ENCODE assay signal across 19 cellular contexts in genomic region chr1:10065760-10066159, GRCh38. TPM values are rescaled to one million over a fixed set of nuclear protein-coding genes. Genes with fewer than 3 reads are reported as not detected.
DNase-seq lines count a peak whose midpoint lies in the region; ATAC-seq and TF ChIP-seq lines count a peak whose summit lies in the region.
"Had no signal": no experiment of that assay in that cellular context is flagged by ENCODE, and none has a peak within 500 bp of the region (broad histone marks: within the 10 kb centered on the region; RNA-seq: fewer than 3 reads in every experiment).

No MANE protein-coding gene starts in this region.

- no peak overlapping the region for H3K4me3 Mint-ChIP-seq in chondrocyte (ENCODE audit: unreplicated experiment)
- H3K4me3 Mint-ChIP-seq in glutamatergic neuron (ENCODE audit: unreplicated experiment), result no peak overlapping the region
- H3K4me3 Mint-ChIP-seq: activated naive CD8-positive, alpha-beta T cell; activated T-helper 1 cell treated with anti-CD3 and anti-CD28 coated beads, Interleukin-12 subunit alpha, Interleukin-12 subunit beta, Interleukin-2, Interleukin-4 antibody, amounts not matched to agents 30 ng/mL and 10 ng/mL and 1 ng/mL, durations not matched to agents 14 hours and 24 hours and 36 hours; brain; CD4-positive, CD25-positive, alpha-beta regulatory T cell; stimulated activated naive CD8-positive, alpha-beta T cell treated with anti-CD3 and anti-CD28 coated beads, Interleukin-15, amount 100 ng/mL, for 72 hours had no signal

- ATAC-seq in Right ventricle myocardium superior (ENCODE audit: poor library complexity) (no peak), HG03108 (IDR thresholded peaks at IDR 0.05; ENCODE audit: unreplicated experiment) (no peak)
- ATAC-seq: stimulated activated naive CD8-positive, alpha-beta T cell treated with anti-CD3 and anti-CD28 coated beads, Interleukin-15, amount 100 ng/mL, for 72 hours had no signal

- no peak for TF ChIP-seq EP300 in suprapubic skin (IDR thresholded peaks at IDR 0.05)

- H3K36me3 ChIP-seq in right atrium auricular region, result no peaks in the 10 kb centered on the region
- no peaks in the 10 kb centered on the region for H3K36me3 ChIP-seq in neutrophil
- H3K36me3 ChIP-seq in uterus, result no peaks in the 10 kb centered on the region
- H3K36me3 ChIP-seq in suprapubic skin, result no peaks in the 10 kb centered on the region
- H3K36me3 ChIP-seq: lower lobe of right lung, ovary, Peyer's patch had no signal

- peak overlapping the region; percentile 97 for H3K27ac Mint-ChIP-seq in chondrocyte (ENCODE audit: unreplicated experiment)
- no peak overlapping the region for H3K27ac Mint-ChIP-seq in glutamatergic neuron (ENCODE audit: unreplicated experiment)
- H3K27ac Mint-ChIP-seq: activated naive CD8-positive, alpha-beta T cell; activated T-helper 1 cell treated with anti-CD3 and anti-CD28 coated beads, Interleukin-12 subunit alpha, Interleukin-12 subunit beta, Interleukin-2, Interleukin-4 antibody, amounts not matched to agents 30 ng/mL and 10 ng/mL and 1 ng/mL, durations not matched to agents 14 hours and 24 hours and 36 hours; CD4-positive, CD25-positive, alpha-beta regulatory T cell; stimulated activated naive CD8-positive, alpha-beta T cell treated with anti-CD3 and anti-CD28 coated beads, Interleukin-15, amount 100 ng/mL, for 72 hours had no signal

- H3K27me3 Mint-ChIP-seq in chondrocyte (ENCODE audit: low read depth) (no peaks in the 10 kb centered on the region), glutamatergic neuron (ENCODE audit: unreplicated experiment) (no peaks in the 10 kb centered on the region)
- H3K27me3 Mint-ChIP-seq: activated naive CD8-positive, alpha-beta T cell; brain; CD4-positive, CD25-positive, alpha-beta regulatory T cell; stimulated activated naive CD8-positive, alpha-beta T cell treated with anti-CD3 and anti-CD28 coated beads, Interleukin-15, amount 100 ng/mL, for 72 hours had no signal

- DNase-seq in right atrium auricular region (ENCODE audit: low spot score) (no peak), Right ventricle myocardium superior (no peak), chondrocyte (ENCODE audit: low spot score) (no peak), uterus (no peak), glutamatergic neuron (no peak), suprapubic skin (ENCODE audit: low spot score in 2 of 2) (no peak)
- DNase-seq: activated CD4-positive, CD25-positive, alpha-beta regulatory T cell treated with anti-CD3 and anti-CD28 coated beads, Interleukin-2, amount 50 U/mL, for 72 hours; CD4-positive, CD25-positive, alpha-beta regulatory T cell; DMS 273 treated with DMSO at 0.1 percent for 48 hours; NCI-H1436 treated with DMSO at 0.1 percent for 48 hours; ovary; stimulated activated naive CD8-positive, alpha-beta T cell treated with anti-CD3 and anti-CD28 coated beads, Interleukin-15, amount 100 ng/mL, for 72 hours had no signal

- H3K36me3 Mint-ChIP-seq in chondrocyte (ENCODE audit: low read depth) (peaks cover 4% of the 10 kb centered on the region), glutamatergic neuron (ENCODE audit: unreplicated experiment) (no peaks in the 10 kb centered on the region)

- intact Hi-C loops in Right ventricle myocardium superior (cut with DNase I), result no loop called here
- intact Hi-C loops in uterus (cut with DNase I; ENCODE audit: low total_unique reads), result no loop called here

- no peaks in the 10 kb centered on the region for H3K9me3 Mint-ChIP-seq in chondrocyte (ENCODE audit: low read depth)
- peaks cover 1% of the 10 kb centered on the region for H3K9me3 Mint-ChIP-seq in glutamatergic neuron (ENCODE audit: unreplicated experiment)
- H3K9me3 Mint-ChIP-seq: activated T-helper 1 cell treated with anti-CD3 and anti-CD28 coated beads, Interleukin-12 subunit alpha, Interleukin-12 subunit beta, Interleukin-2, Interleukin-4 antibody, amounts not matched to agents 30 ng/mL and 10 ng/mL and 1 ng/mL, durations not matched to agents 14 hours and 24 hours and 36 hours; brain; CD4-positive, CD25-positive, alpha-beta regulatory T cell; stimulated activated naive CD8-positive, alpha-beta T cell treated with anti-CD3 and anti-CD28 coated beads, Interleukin-15, amount 100 ng/mL, for 72 hours had no signal

- H3K27ac ChIP-seq in right atrium auricular region (peak overlapping the region; percentile 85 to 86), neutrophil (peak overlapping the region; percentile 83), uterus (peak overlapping the region; percentile 83 to 91), suprapubic skin (no peak overlapping the region)

- WGBS in suprapubic skin, result 83% methylated on average over 3 of the region's 3 CpGs

- no peaks in the 10 kb centered on the region for H3K9me3 ChIP-seq in right atrium auricular region
- no peaks in the 10 kb centered on the region for H3K9me3 ChIP-seq in neutrophil
- no peaks in the 10 kb centered on the region for H3K9me3 ChIP-seq in uterus
- no peaks in the 10 kb centered on the region for H3K9me3 ChIP-seq in suprapubic skin
- H3K9me3 ChIP-seq: lower lobe of right lung, ovary, Peyer's patch had no signal

- H3K4me1 ChIP-seq in right atrium auricular region, result peaks cover 0 to 47% of the 10 kb centered on the region in 2 donors
- H3K4me1 ChIP-seq in neutrophil (ENCODE audit: control insufficient read depth in 1 of 2, insufficient read depth in 1 of 2, low read depth in 1 of 2, low read length in 1 of 2), result peaks cover 24 to 29% of the 10 kb centered on the region in 2 experiments
- peaks cover 4 to 7% of the 10 kb centered on the region in 2 donors for H3K4me1 ChIP-seq in uterus
- peaks cover 51% of the 10 kb centered on the region for H3K4me1 ChIP-seq in suprapubic skin

- TF ChIP-seq CTCF in right atrium auricular region (IDR thresholded peaks at IDR 0.05), result no peak
- no peak for TF ChIP-seq CTCF in chondrocyte (IDR thresholded peaks at IDR 0.05)
- TF ChIP-seq CTCF in neutrophil (IDR thresholded peaks at IDR 0.05), result no peak
- TF ChIP-seq CTCF in uterus (IDR thresholded peaks at IDR 0.05), result no peak
- no peak for TF ChIP-seq CTCF in glutamatergic neuron (IDR thresholded peaks at IDR 0.05; ENCODE audit: partially characterized antibody, unreplicated experiment)
- no peak for TF ChIP-seq CTCF in suprapubic skin (IDR thresholded peaks at IDR 0.05)

- no peak for TF ChIP-seq POLR2A in uterus (IDR thresholded peaks at IDR 0.05)
- TF ChIP-seq POLR2A in suprapubic skin (IDR thresholded peaks at IDR 0.05), result no peak

- H3K4me1 Mint-ChIP-seq in chondrocyte (ENCODE audit: low read depth), result peaks cover 40% of the 10 kb centered on the region
- H3K4me1 Mint-ChIP-seq in glutamatergic neuron (ENCODE audit: low read depth, unreplicated experiment), result peaks cover 5% of the 10 kb centered on the region

- H3K4me3 ChIP-seq in right atrium auricular region (no peak overlapping the region), neutrophil (ENCODE audit: low read depth in 1 of 2, low read length in 1 of 2) (no peak overlapping the region), uterus (no peak overlapping the region), suprapubic skin (no peak overlapping the region)
- H3K4me3 ChIP-seq: lower lobe of right lung, ovary, Peyer's patch had no signal

- H3K27me3 ChIP-seq in right atrium auricular region (no peaks in the 10 kb centered on the region), neutrophil (no peaks in the 10 kb centered on the region), uterus (no peaks in the 10 kb centered on the region), suprapubic skin (no peaks in the 10 kb centered on the region)
- H3K27me3 ChIP-seq: ovary, Peyer's patch had no signal

RNA-seq across cellular contexts. Expression of gene UBE4B, which starts 33.0 kb away (rescaled TPM):
- total RNA-seq in right atrium auricular region, result 10 to 100 TPM; 50.2 to 71.3 TPM
- total RNA-seq in Right ventricle myocardium superior, result 74.3 TPM
- 46.3 to 51.9 TPM (median 47.1 TPM) in 3 replicates for total RNA-seq in chondrocyte
- total RNA-seq in uterus, result 10 to 100 TPM; 15.4 to 54.2 (median 30.4) TPM
- total RNA-seq in glutamatergic neuron (ENCODE audit: unreplicated experiment), result 94.1 TPM
- total RNA-seq in suprapubic skin, result 100 to 1,000 TPM in 2 of 4 donors, 10 to 100 TPM in 2; 65.6 to 145 (median 96.5) TPM
